29 cellular contexts compared by ENCODE assay signal in the genomic region with DNA sequence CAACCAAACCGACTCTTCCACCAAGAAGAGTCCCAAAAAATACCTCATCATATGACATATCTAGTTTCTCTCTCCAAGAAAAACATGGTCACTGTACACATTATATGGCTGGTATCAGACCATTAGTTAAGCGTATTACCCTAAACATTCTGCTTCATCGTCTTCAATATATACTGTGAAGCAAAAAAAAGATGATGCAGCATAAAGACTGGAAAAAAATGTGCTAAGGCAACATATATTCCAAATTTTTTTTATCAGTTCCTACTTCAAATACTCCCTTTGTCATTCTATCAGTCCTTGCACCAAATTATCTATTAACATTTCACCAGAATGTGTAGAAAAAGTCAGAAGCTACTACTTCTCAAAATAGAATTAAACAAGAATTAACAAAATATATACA. TPM values are rescaled to one million over a fixed set of nuclear protein-coding genes. Genes with fewer than 3 reads are reported as not detected.
"Had no signal": no experiment of that assay in that cellular context is flagged by ENCODE, and none has a peak within 500 bp of the region (broad histone marks: within the 10 kb centered on the region; RNA-seq: fewer than 3 reads in every experiment).

No MANE protein-coding gene starts in this region.

- DNase-seq: stimulated activated CD4-positive, alpha-beta T cell treated with anti-CD3 and anti-CD28 coated beads, Interleukin-2, amount 100 ng/mL, for 48 hours; stimulated activated CD4-positive, alpha-beta T cell treated with anti-CD3 and anti-CD28 coated beads, Interleukin-4, amount 100 ng/mL, for 1 hour; stimulated activated CD4-positive, alpha-beta T cell treated with anti-CD3 and anti-CD28 coated beads, Interleukin-4, amount 100 ng/mL, for 24 hours; stimulated activated CD4-positive, alpha-beta T cell treated with anti-CD3 and anti-CD28 coated beads, Interleukin-4, amount 100 ng/mL, for 4 hours; stimulated activated CD8-positive, alpha-beta memory T cell treated with anti-CD3 and anti-CD28 coated beads, Interleukin-4, amount 100 ng/mL, for 48 hours; stimulated activated naive B cell treated with anti-CD40 and anti-IgM and Interleukin-4, amounts not matched to agents 10 μg/mL and 1 μg/mL and 100 μg/mL, for 72 hours; stimulated activated naive CD4-positive, alpha-beta T cell; stimulated activated naive CD4-positive, alpha-beta T cell treated with Interleukin-2 at 50 U/mL for 16 hours; stimulated activated naive CD8-positive, alpha-beta T cell treated with anti-CD3 and anti-CD28 coated beads, Interleukin-15, amount 100 ng/mL, for 72 hours; stimulated activated naive CD8-positive, alpha-beta T cell treated with anti-CD3 and anti-CD28 coated beads, Interleukin-15, Interleukin-2, amounts not matched to agents 100 U/mL and 50 U/mL, for 24 hours; stomach; substantia nigra; testis; thyroid gland; tibial artery; transverse colon; trophoblast cell; upper lobe of left lung; upper lobe of right lung; uterus had no signal

- ATAC-seq: stimulated activated effector memory CD8-positive, alpha-beta T cell treated with anti-CD3 and anti-CD28 coated beads, Interleukin-12 subunit alpha, Interleukin-12 subunit beta, amount 100 ng/mL, for 72 hours; stimulated activated memory B cell treated with anti-CD40 and anti-IgM and Interleukin-4, amounts not matched to agents 10 μg/mL and 1 μg/mL and 100 μg/mL, for 72 hours; stimulated activated naive CD8-positive, alpha-beta T cell treated with anti-CD3 and anti-CD28 coated beads, Interleukin-15, amount 100 ng/mL, for 72 hours; stimulated activated naive CD8-positive, alpha-beta T cell treated with anti-CD3 and anti-CD28 coated beads, Interleukin-15, Interleukin-2, amounts not matched to agents 100 U/mL and 50 U/mL, for 24 hours; upper lobe of right lung had no signal

- FAIRE-seq: urothelium cell line had no signal

- H3K27me3 ChIP-seq: stomach, suprapubic skin, testis, thyroid gland, tibial artery, tibial nerve, transverse colon, upper lobe of left lung, upper lobe of right lung, uterus, vagina had no signal

- H3K27ac ChIP-seq: stomach, suprapubic skin, testis, thoracic aorta, thyroid gland, tibial artery, tibial nerve, transverse colon, upper lobe of left lung, upper lobe of right lung, uterus, vagina had no signal

- H3K4me3 ChIP-seq: stomach, suprapubic skin, testis, thoracic aorta, thyroid gland, tibial artery, tibial nerve, transverse colon, upper lobe of left lung, upper lobe of right lung, uterus, vagina had no signal

- H3K36me3 ChIP-seq: stomach, suprapubic skin, thoracic aorta, thyroid gland, tibial artery, transverse colon, upper lobe of left lung, upper lobe of right lung, uterus, vagina had no signal

- H3K9me3 ChIP-seq: stomach, suprapubic skin, testis, thoracic aorta, thyroid gland, tibial artery, tibial nerve, transverse colon, upper lobe of left lung, upper lobe of right lung, uterus, vagina had no signal

- H3K4me1 ChIP-seq: suprapubic skin, testis, thyroid gland, tibial nerve, transverse colon, upper lobe of left lung, upper lobe of right lung, uterus, vagina had no signal

RNA-seq across cellular contexts. Expression of gene CFAP52, which starts 43.7 kb away (rescaled TPM):
- total RNA-seq: stomach, subcutaneous adipose tissue, suprapubic skin, thoracic aorta, transverse colon, upper lobe of right lung, ureter had no signal
- polyA plus RNA-seq: stomach had no signal
